9 cellular contexts compared by ENCODE assay signal in genomic region chr9:19464061-19464763, GRCh38. TPM values are rescaled to one million over a fixed set of nuclear protein-coding genes. Genes with fewer than 3 reads are reported as not detected.
DNase-seq lines count a peak whose midpoint lies in the region; ATAC-seq lines count a peak whose summit lies in the region.
"Had no signal": no experiment of that assay in that cellular context is flagged by ENCODE, and none has a peak within 500 bp of the region (broad histone marks: within the 10 kb centered on the region; RNA-seq: fewer than 3 reads in every experiment).

No MANE protein-coding gene starts in this region.

- 80% methylated on average over 23 of the region's 23 CpGs for WGBS in thymus

- DNase-seq in activated T-cell treated with anti-CD3 and anti-CD28 coated beads, Interleukin-2, amount 50 U/mL, for 24 hours, result no peak
- no peak for DNase-seq in activated T-cell treated with anti-CD3 and anti-CD28 coated beads, Interleukin-2, amount 50 U/mL, for 48 hours
- no peak for DNase-seq in T-cell
- DNase-seq in NCI-H146 treated with DMSO at 0.1 percent for 48 hours (lab: John Stamatoyannopoulos, UW; ENCODE audit: unreplicated experiment), result no peak
- DNase-seq in NCI-H748 treated with DMSO at 0.1 percent for 48 hours (lab: John Stamatoyannopoulos, UW), result no peak

- H3K9me3 Mint-ChIP-seq in activated T-cell treated with anti-CD3 and anti-CD28 coated beads, Interleukin-2, amount 50 U/mL, for 24 hours, result no peaks in the 10 kb centered on the region
- H3K9me3 Mint-ChIP-seq in T-cell, result no peaks in the 10 kb centered on the region

- H3K27me3 ChIP-seq in iPS-15b (ENCODE audit: control insufficient read depth, insufficient read depth, low read length) (no peaks in the 10 kb centered on the region), thymus (ENCODE audit: control insufficient read depth, insufficient read depth) (no peaks in the 10 kb centered on the region)
- H3K27me3 ChIP-seq: SJSA1 had no signal

- H3K4me1 ChIP-seq in iPS-15b (ENCODE audit: control insufficient read depth, insufficient read depth, low read length) (no peaks in the 10 kb centered on the region), thymus (ENCODE audit: control insufficient read depth, insufficient read depth, low read length) (peaks cover 5% of the 10 kb centered on the region)
- H3K4me1 ChIP-seq: SJSA1 had no signal

- H3K36me3 Mint-ChIP-seq in activated T-cell treated with anti-CD3 and anti-CD28 coated beads, Interleukin-2, amount 50 U/mL, for 24 hours (ENCODE audit: low read depth), result no peaks in the 10 kb centered on the region
- no peaks in the 10 kb centered on the region for H3K36me3 Mint-ChIP-seq in T-cell

- H3K27ac ChIP-seq in thymus (ENCODE audit: low read depth), result no peak overlapping the region
- H3K27ac ChIP-seq: SJSA1 had no signal

- peak overlapping the region; percentile 78 for H3K4me3 Mint-ChIP-seq in activated T-cell treated with anti-CD3 and anti-CD28 coated beads, Interleukin-2, amount 50 U/mL, for 24 hours
- peak overlapping the region; percentile 77 to 87 (median 79) for H3K4me3 Mint-ChIP-seq in T-cell

- H3K4me1 Mint-ChIP-seq in activated T-cell treated with anti-CD3 and anti-CD28 coated beads, Interleukin-2, amount 50 U/mL, for 24 hours (ENCODE audit: low read depth), result peaks cover 8% of the 10 kb centered on the region
- peaks cover 5 to 15% (median 11%) of the 10 kb centered on the region in 3 donors for H3K4me1 Mint-ChIP-seq in T-cell

- H3K27me3 Mint-ChIP-seq in activated T-cell treated with anti-CD3 and anti-CD28 coated beads, Interleukin-2, amount 50 U/mL, for 24 hours, result no peaks in the 10 kb centered on the region
- H3K27me3 Mint-ChIP-seq in T-cell, result no peaks in the 10 kb centered on the region

- POLR2A ChIA-PET in T-cell (lab: Charles Lee), result no interaction called here

- peak overlapping the region; percentile 67 for H3K27ac Mint-ChIP-seq in activated T-cell treated with anti-CD3 and anti-CD28 coated beads, Interleukin-2, amount 50 U/mL, for 24 hours
- no peak overlapping the region for H3K27ac Mint-ChIP-seq in T-cell

- H3K4me3 ChIP-seq in iPS-15b (ENCODE audit: low read depth, low read length), result peak overlapping the region; percentile 37
- peak overlapping the region; percentile 70 for H3K4me3 ChIP-seq in thymus (ENCODE audit: low read length)
- H3K4me3 ChIP-seq: SJSA1 had no signal

- CTCF ChIA-PET in T-cell (lab: Charles Lee), result interaction anchor here (0.5 to 2.4 kb wide), 32 partner anchors 8 to 1869 kb away, joined by 3 to 35 read pairs (median 4); partner anchors contain the start of genes RPS6 (in 1 of the 2) and RRAGA (in 1 of the 2)

- H3K9me3 ChIP-seq in iPS-15b (ENCODE audit: control insufficient read depth, insufficient read depth, low read length) (no peaks in the 10 kb centered on the region), thymus (ENCODE audit: control insufficient read depth) (peaks cover 1% of the 10 kb centered on the region)
- H3K9me3 ChIP-seq: SJSA1 had no signal

- no peak overlapping the region for H3K9ac ChIP-seq in iPS-15b (ENCODE audit: low read depth, low read length)

- ATAC-seq in T-cell (replicated peaks in 1 of 4) (no peak), HG03196 (IDR thresholded peaks at IDR 0.05; ENCODE audit: unreplicated experiment) (no peak)

- H3K36me3 ChIP-seq in iPS-15b (ENCODE audit: control insufficient read depth, insufficient read depth, low read length), result no peaks in the 10 kb centered on the region
- no peaks in the 10 kb centered on the region for H3K36me3 ChIP-seq in thymus (ENCODE audit: control insufficient read depth, insufficient read depth)
- H3K36me3 ChIP-seq: SJSA1 had no signal

RNA-seq across cellular contexts. Expression of gene ACER2, which starts 55.4 kb away (rescaled TPM):
- 1 to 10 TPM; 1.4 to 4.1 (median 3.2) TPM for total RNA-seq in T-cell
- 0.71 TPM for polyA plus RNA-seq in thymus
